Comparison of ENCODE assay signal across 8 cellular contexts in genomic region chr12:119988440-119988787, GRCh38. TPM values are rescaled to one million over a fixed set of nuclear protein-coding genes. Genes with fewer than 3 reads are reported as not detected.
A peak's percentile ranks its signal among the peaks of the same experiment; 100 is the strongest.
DNase-seq lines count a peak whose midpoint lies in the region; ATAC-seq and TF ChIP-seq lines count a peak whose summit lies in the region.

No MANE protein-coding gene starts in this region.

- CTCF ChIA-PET in AG04450 (lab: Charles Lee) = no interaction called here

- POLR2A ChIA-PET in AG04450 (lab: Yijun Ruan, JAX) = no interaction called here

- no peak overlapping the region for H3K27ac ChIP-seq in AG04450 (ENCODE audit: low read depth, low read length)
- peak overlapping the region; percentile 78 for H3K27ac ChIP-seq in colonic mucosa
- no peak overlapping the region for H3K27ac ChIP-seq in mesodermal cell (ENCODE audit: low read depth, low read length, severe bottlenecking)

- H3K27me3 ChIP-seq in AG04450 (ENCODE audit: control insufficient read depth, insufficient read depth, low read length) (peaks cover 27% of the 10 kb centered on the region), colonic mucosa (no peaks in the 10 kb centered on the region)

- peaks cover 5% of the 10 kb centered on the region for H3K4me1 ChIP-seq in colonic mucosa
- peaks cover 11% of the 10 kb centered on the region for H3K4me1 ChIP-seq in mesodermal cell (ENCODE audit: control insufficient read depth, insufficient read depth, low read length, poor library complexity, severe bottlenecking)

- H3K36me3 ChIP-seq in colonic mucosa (no peaks in the 10 kb centered on the region), mesodermal cell (ENCODE audit: control insufficient read depth, insufficient read depth, low read length) (no peaks in the 10 kb centered on the region)

- intact Hi-C loops in colonic mucosa (cut with DNase I) = no loop called here

- WGBS in mesodermal cell (ENCODE audit: insufficient coverage in 2 of 2), 2 experiments = 1 to 4% methylated on average over 10 to 12 of the region's 15 CpGs

- TF ChIP-seq CTCF in AG04450 (IDR thresholded peaks at IDR 0.05; ENCODE audit: low read depth, low read length) = peak; percentile 24; the same call in 1 of the 2 replicates
- TF ChIP-seq CTCF in colonic mucosa (IDR thresholded peaks at IDR 0.05) = no peak

- H3K4me3 ChIP-seq in AG04450 (ENCODE audit: low read depth, low read length) = peak overlapping the region; percentile 53
- peak overlapping the region; percentile 59 for H3K4me3 ChIP-seq in colonic mucosa
- H3K4me3 ChIP-seq in mesodermal cell (ENCODE audit: extremely low read depth, insufficient read depth, low read length, poor library complexity, severe bottlenecking) = peak overlapping the region; percentile 53

- ATAC-seq in GM18511 (IDR thresholded peaks at IDR 0.05; ENCODE audit: unreplicated experiment) = peak; percentile 6
- no peak for ATAC-seq in GM21526 (IDR thresholded peaks at IDR 0.05; ENCODE audit: low FRiP score, unreplicated experiment)

- H3K9me3 ChIP-seq in AG04450 (ENCODE audit: control insufficient read depth, insufficient read depth, low read length) = no peaks in the 10 kb centered on the region
- H3K9me3 ChIP-seq in colonic mucosa = no peaks in the 10 kb centered on the region
- H3K9me3 ChIP-seq in mesodermal cell (ENCODE audit: control insufficient read depth, low read length) = no peaks in the 10 kb centered on the region

- no peak overlapping the region for H3K9ac ChIP-seq in colonic mucosa (ENCODE audit: low read depth in 2 of 2, low read length in 2 of 2)

- DNase-seq in AG04450 (ENCODE audit: low read depth, low spot score) = peak; percentile 3
- peak; percentile 93 to 97 for DNase-seq in NCI-H524 (lab: John Stamatoyannopoulos, UW)
- no peak for DNase-seq in colonic mucosa
- no peak for DNase-seq in NCI-H510A treated with DMSO at 0.1 percent for 48 hours (lab: John Stamatoyannopoulos, UW)
- no peak for DNase-seq in stimulated activated CD4-positive, alpha-beta T cell treated with anti-CD3 and anti-CD28 coated beads, Interleukin-2, amount 100 ng/mL, for 48 hours

RNA-seq across cellular contexts. Expression of gene BICDL1, which starts 0.6 kb away (rescaled TPM):
- not detected in 2 replicates for polyA plus RNA-seq in AG04450 (2011; rRNA removed)
- polyA minus RNA-seq in AG04450 (2011; rRNA and poly(A)+ RNA removed) = not detected in 2 replicates
- 10 to 100 TPM in 1 of 2 donors, 1 to 10 TPM in 1; 5.0 to 11.1 TPM for total RNA-seq in colonic mucosa
- 1.3 TPM for polyA plus RNA-seq in mesodermal cell (2013, experiment 1 of 2)
- 1.7 TPM for polyA plus RNA-seq in mesodermal cell (2013, experiment 2 of 2)

Comparison
In these comparisons a context has a peak if more than half of its experiments do, and no peak if none do; other contexts are left out.
1. DNase-seq: peak in AG04450 (single experiment) and NCI-H524 (2 of 2); none in colonic mucosa (single experiment), NCI-H510A treated with DMSO at 0.1 percent for 48 hours (single experiment) and stimulated activated CD4-positive, alpha-beta T cell treated with anti-CD3 and anti-CD28 coated beads, Interleukin-2, amount 100 ng/mL, for 48 hours (0 of 2).
2. Peak in every context shown above with its lines, with median percentiles within 50 percentile points of each other: H3K4me3 ChIP-seq.